In the genomic region with DNA sequence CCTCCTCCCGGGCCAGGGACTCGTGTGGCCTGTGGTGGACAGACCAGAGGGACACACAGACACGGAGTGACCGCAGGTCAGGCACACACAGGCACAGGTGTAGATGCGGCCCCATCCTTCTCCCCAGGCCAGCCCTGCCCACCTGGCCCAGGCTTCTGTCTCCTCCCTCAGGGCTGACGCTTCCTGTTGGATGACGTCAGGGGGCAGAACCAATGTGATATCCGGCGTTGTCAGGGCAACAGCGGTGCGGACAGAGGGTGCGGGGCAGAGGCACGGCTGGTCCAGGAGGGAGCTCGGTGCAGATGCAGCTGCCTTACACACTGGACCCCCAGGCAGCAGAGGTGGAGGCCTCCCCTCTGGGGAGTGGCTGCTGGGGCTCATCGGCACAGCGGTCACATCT, we compare ENCODE assay signal across 8 cellular contexts. TPM values are rescaled to one million over a fixed set of nuclear protein-coding genes. Genes with fewer than 3 reads are reported as not detected.
DNase-seq lines count a peak whose midpoint lies in the region; ATAC-seq and TF ChIP-seq lines count a peak whose summit lies in the region.

No MANE protein-coding gene starts in this region.

- H3K9me3 Mint-ChIP-seq in activated B cell treated with CpG ODN at 0.5 μM for 24 hours = no peaks in the 10 kb centered on the region

- peak overlapping the region; percentile 38 for H3K4me3 Mint-ChIP-seq in activated B cell treated with CpG ODN at 0.5 μM for 24 hours

- H3K27me3 Mint-ChIP-seq in activated B cell treated with CpG ODN at 0.5 μM for 24 hours = no peaks in the 10 kb centered on the region

- POLR2A ChIA-PET in activated B cell treated with CpG ODN at 0.5 μM for 24 hours (lab: Charles Lee) = interaction anchor here (0.6 kb wide), 1 partner anchor 49 kb away, joined by 3 read pairs; no protein-coding TSS in a partner anchor

- CTCF ChIA-PET in activated B cell treated with CpG ODN at 0.5 μM for 24 hours (lab: Charles Lee) = no interaction called here

- H3K36me3 Mint-ChIP-seq in activated B cell treated with CpG ODN at 0.5 μM for 24 hours (ENCODE audit: low read depth) = peaks cover 23% of the 10 kb centered on the region

- H3K27ac Mint-ChIP-seq in activated B cell treated with CpG ODN at 0.5 μM for 24 hours = peak overlapping the region; percentile 66

- peaks cover 48% of the 10 kb centered on the region for H3K4me1 Mint-ChIP-seq in activated B cell treated with CpG ODN at 0.5 μM for 24 hours

- TF ChIP-seq CTCF in activated B cell treated with CpG ODN at 0.5 μM for 24 hours (IDR thresholded peaks at IDR 0.05) = no peak

- DNase-seq in DMS53 (lab: John Stamatoyannopoulos, UW) (peak; percentile 97), NCI-H146 treated with DMSO at 0.1 percent for 48 hours (lab: John Stamatoyannopoulos, UW; ENCODE audit: unreplicated experiment) (peak; percentile 6), activated B cell treated with CpG ODN at 0.5 μM for 24 hours (no peak), iPS-NIHi7 (ENCODE audit: extremely low spot score) (peak; percentile 67), GM03348 (ENCODE audit: low spot score) (no peak), activated gamma-delta T cell treated with Interleukin-2 at 50 U/mL for 16 hours (no peak)

- ATAC-seq in activated B cell treated with CpG ODN at 0.5 μM for 24 hours (ENCODE audit: low read depth) = no peak
- no peak for ATAC-seq in GM18858 (IDR thresholded peaks at IDR 0.05; ENCODE audit: unreplicated experiment)
- ATAC-seq in GM19395 (IDR thresholded peaks at IDR 0.05; ENCODE audit: unreplicated experiment) = no peak

- intact Hi-C loops in activated B cell treated with CpG ODN at 0.5 μM for 24 hours (cut with micrococcal nuclease) = loop anchor here (10.0 kb wide), 1 partner anchor 227 kb away; a partner anchor contains a TSS

RNA-seq across cellular contexts. Expression of a gene that starts 2.9 kb away (rescaled TPM):
- 87.5 and 103 TPM in 2 replicates for total RNA-seq in activated B cell treated with CpG ODN at 0.5 μM for 24 hours

RNA-seq across cellular contexts. Expression of a gene that starts 3.3 kb away (rescaled TPM):
- total RNA-seq in activated B cell treated with CpG ODN at 0.5 μM for 24 hours = 65.0 and 68.2 TPM in 2 replicates

RNA-seq across cellular contexts. Expression of a gene that starts 13.7 kb away (rescaled TPM):
- total RNA-seq in activated B cell treated with CpG ODN at 0.5 μM for 24 hours = 4.1 and 4.4 TPM in 2 replicates

RNA-seq across cellular contexts. Expression of a gene that starts 22.4 kb away (rescaled TPM):
- 10.7 and 11.3 TPM in 2 replicates for total RNA-seq in activated B cell treated with CpG ODN at 0.5 μM for 24 hours

RNA-seq across cellular contexts. Expression of a gene that starts 46.9 kb away (rescaled TPM):
- 33.9 and 39.0 TPM in 2 replicates for total RNA-seq in activated B cell treated with CpG ODN at 0.5 μM for 24 hours

Comparison
In these comparisons a context has a peak if more than half of its experiments do, and no peak if none do; other contexts are left out.
1. DNase-seq: peak in DMS53 (single experiment), NCI-H146 treated with DMSO at 0.1 percent for 48 hours (single experiment) and iPS-NIHi7 (single experiment); none in activated B cell treated with CpG ODN at 0.5 μM for 24 hours (single experiment), GM03348 (single experiment) and activated gamma-delta T cell treated with Interleukin-2 at 50 U/mL for 16 hours (single experiment).